Comparison of ENCODE assay signal across 1 cellular context in the genomic region with DNA sequence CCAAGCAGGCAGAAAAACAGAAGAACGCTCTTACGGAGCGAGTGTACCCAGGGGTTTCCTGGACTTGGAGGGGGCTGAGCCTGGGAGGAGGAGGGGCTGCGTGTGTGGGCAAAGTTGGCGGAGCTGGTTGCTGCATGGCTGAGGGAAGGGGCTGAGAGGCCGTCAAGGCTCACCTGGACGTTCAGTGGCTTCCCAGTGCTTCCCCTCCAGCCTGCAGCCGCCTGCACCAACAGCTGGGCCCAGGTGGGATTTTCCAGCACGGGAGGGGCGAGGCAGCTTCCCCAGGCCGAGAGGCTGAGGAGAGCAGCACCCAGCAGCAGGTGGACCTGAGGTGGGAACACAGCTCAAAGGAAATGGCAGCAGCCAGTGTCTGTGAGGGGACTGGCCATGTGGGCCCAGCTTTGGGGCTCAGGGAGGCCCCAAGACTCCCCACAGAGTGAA.
TF ChIP-seq lines count a peak whose summit lies in the region.

No MANE protein-coding gene starts in this region.

TF ChIP-seq in WTC11, 78 proteins besides CTCF, POLR2A, EP300 and RAD21 (continued from another document):
- TF ChIP-seq, protein P1, sequence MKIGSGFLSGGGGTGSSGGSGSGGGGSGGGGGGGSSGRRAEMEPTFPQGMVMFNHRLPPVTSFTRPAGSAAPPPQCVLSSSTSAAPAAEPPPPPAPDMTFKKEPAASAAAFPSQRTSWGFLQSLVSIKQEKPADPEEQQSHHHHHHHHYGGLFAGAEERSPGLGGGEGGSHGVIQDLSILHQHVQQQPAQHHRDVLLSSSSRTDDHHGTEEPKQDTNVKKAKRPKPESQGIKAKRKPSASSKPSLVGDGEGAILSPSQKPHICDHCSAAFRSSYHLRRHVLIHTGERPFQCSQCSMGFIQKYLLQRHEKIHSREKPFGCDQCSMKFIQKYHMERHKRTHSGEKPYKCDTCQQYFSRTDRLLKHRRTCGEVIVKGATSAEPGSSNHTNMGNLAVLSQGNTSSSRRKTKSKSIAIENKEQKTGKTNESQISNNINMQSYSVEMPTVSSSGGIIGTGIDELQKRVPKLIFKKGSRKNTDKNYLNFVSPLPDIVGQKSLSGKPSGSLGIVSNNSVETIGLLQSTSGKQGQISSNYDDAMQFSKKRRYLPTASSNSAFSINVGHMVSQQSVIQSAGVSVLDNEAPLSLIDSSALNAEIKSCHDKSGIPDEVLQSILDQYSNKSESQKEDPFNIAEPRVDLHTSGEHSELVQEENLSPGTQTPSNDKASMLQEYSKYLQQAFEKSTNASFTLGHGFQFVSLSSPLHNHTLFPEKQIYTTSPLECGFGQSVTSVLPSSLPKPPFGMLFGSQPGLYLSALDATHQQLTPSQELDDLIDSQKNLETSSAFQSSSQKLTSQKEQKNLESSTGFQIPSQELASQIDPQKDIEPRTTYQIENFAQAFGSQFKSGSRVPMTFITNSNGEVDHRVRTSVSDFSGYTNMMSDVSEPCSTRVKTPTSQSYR (CRISPR knock-in tag; IDR thresholded peaks at IDR 0.05): no peak
- TF ChIP-seq, protein P2, sequence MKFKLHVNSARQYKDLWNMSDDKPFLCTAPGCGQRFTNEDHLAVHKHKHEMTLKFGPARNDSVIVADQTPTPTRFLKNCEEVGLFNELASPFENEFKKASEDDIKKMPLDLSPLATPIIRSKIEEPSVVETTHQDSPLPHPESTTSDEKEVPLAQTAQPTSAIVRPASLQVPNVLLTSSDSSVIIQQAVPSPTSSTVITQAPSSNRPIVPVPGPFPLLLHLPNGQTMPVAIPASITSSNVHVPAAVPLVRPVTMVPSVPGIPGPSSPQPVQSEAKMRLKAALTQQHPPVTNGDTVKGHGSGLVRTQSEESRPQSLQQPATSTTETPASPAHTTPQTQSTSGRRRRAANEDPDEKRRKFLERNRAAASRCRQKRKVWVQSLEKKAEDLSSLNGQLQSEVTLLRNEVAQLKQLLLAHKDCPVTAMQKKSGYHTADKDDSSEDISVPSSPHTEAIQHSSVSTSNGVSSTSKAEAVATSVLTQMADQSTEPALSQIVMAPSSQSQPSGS (CRISPR knock-in tag; IDR thresholded peaks at IDR 0.05; ENCODE audit: borderline replicate concordance, low read depth): no peak
- TF ChIP-seq NFATC4 (CRISPR knock-in tag; IDR thresholded peaks at IDR 0.05): no peak
